Comparison of ENCODE assay signal across 19 cellular contexts in genomic region chr2:29628882-29629281, GRCh38.
A peak's percentile ranks its signal among the peaks of the same experiment; 100 is the strongest.
DNase-seq lines count a peak whose midpoint lies in the region; ATAC-seq and TF ChIP-seq lines count a peak whose summit lies in the region.
"Had no signal": no experiment of that assay in that cellular context is flagged by ENCODE, and none has a peak within 500 bp of the region (broad histone marks: within the 10 kb centered on the region; RNA-seq: fewer than 3 reads in every experiment).

No MANE protein-coding gene starts in this region.

- TF ChIP-seq CTCF in fibroblast of the aortic adventitia (IDR thresholded peaks at IDR 0.05; ENCODE audit: insufficient read depth, low read length): no peak

- H3K27ac ChIP-seq in rectal smooth muscle tissue (ENCODE audit: low read depth, low read length): peak overlapping the region; percentile 8
- H3K27ac ChIP-seq: 22Rv1, spleen had no signal

- peaks cover 4% of the 10 kb centered on the region for H3K4me1 ChIP-seq in rectal smooth muscle tissue (ENCODE audit: control insufficient read depth, insufficient read depth, low read length)
- H3K4me1 ChIP-seq: spleen had no signal

- H3K36me3 ChIP-seq in rectal smooth muscle tissue (ENCODE audit: control insufficient read depth, insufficient read depth, low read length): no peaks in the 10 kb centered on the region
- H3K36me3 ChIP-seq: spleen had no signal

- no peaks in the 10 kb centered on the region for H3K27me3 ChIP-seq in rectal smooth muscle tissue (ENCODE audit: control insufficient read depth, insufficient read depth, low read length)

- no peak for ATAC-seq in GM19023 (IDR thresholded peaks at IDR 0.05; ENCODE audit: unreplicated experiment)
- ATAC-seq: left colon had no signal

- H3K9ac ChIP-seq in rectal smooth muscle tissue (ENCODE audit: low read length): no peak overlapping the region

- H3K4me3 ChIP-seq in fibroblast of the aortic adventitia (ENCODE audit: low read depth, low read length) (no peak overlapping the region), rectal smooth muscle tissue (ENCODE audit: low read length) (no peak overlapping the region)
- H3K4me3 ChIP-seq: spleen had no signal

- peak; percentile 33 for DNase-seq in NCI-H1105 treated with DMSO at 0.1 percent for 48 hours (lab: John Stamatoyannopoulos, UW)
- DNase-seq in NCI-H1105 (lab: John Stamatoyannopoulos, UW): no peak
- peak; percentile 66 for DNase-seq in NCI-H446 treated with DMSO at 0.1 percent for 48 hours (lab: John Stamatoyannopoulos, UW)
- peak; percentile 47 for DNase-seq in fibroblast of the aortic adventitia (ENCODE audit: low read depth)
- no peak for DNase-seq in NCI-H1048 (lab: John Stamatoyannopoulos, UW)
- DNase-seq in GM19240 (ENCODE audit: insufficient read length, low spot score): no peak
- DNase-seq: activated B cell treated with CpG ODN at 0.5 μM for 24 hours; activated CD4-positive, alpha-beta T cell treated with anti-CD3 and anti-CD28 coated beads, Interleukin-2, amount 50 U/mL, for 48 hours; activated effector memory CD4-positive, alpha-beta T cell treated with Interleukin-2 at 50 U/mL for 16 hours; cerebellar nuclear complex; erythroblast; Kasumi-1; left colon; NCI-H1436; spleen; T-helper 9 cell had no signal

Comparison
In these comparisons a context has a peak if more than half of its experiments do, and no peak if none do; other contexts are left out.
1. DNase-seq: peak in NCI-H1105 treated with DMSO at 0.1 percent for 48 hours (single experiment), NCI-H446 treated with DMSO at 0.1 percent for 48 hours (single experiment) and fibroblast of the aortic adventitia (single experiment); none in NCI-H1105 (single experiment), NCI-H1048 (single experiment) and GM19240 (single experiment).